8 cellular contexts compared by ENCODE assay signal in genomic region chr5:160418561-160419457, GRCh38. TPM values are rescaled to one million over a fixed set of nuclear protein-coding genes. Genes with fewer than 3 reads are reported as not detected.
DNase-seq lines count a peak whose midpoint lies in the region; ATAC-seq and TF ChIP-seq lines count a peak whose summit lies in the region.

SLU7 (minus strand) TSS chr5:160419081; CDS start chr5:160415294, 3,787 bp downstream.

- DNase-seq in GM23338 (ENCODE audit: low spot score) (peak; percentile 97), LHCN-M2 (ENCODE audit: low read depth) (peak; percentile 94), RPMI8226 (peak; percentile 95), fibroblast of lung (ENCODE audit: low read depth in 2 of 2) (peak; percentile 95 to 96)
- DNase-seq in activated T-helper 1 cell treated with anti-CD3 and anti-CD28 coated beads, Interleukin-2, amount 50 U/mL, for 16 hours (ENCODE audit: low read depth in 1 of 2, low spot score in 1 of 2), result peak; percentile 83 to 88
- DNase-seq in naive thymus-derived CD8-positive, alpha-beta T cell, result peak; percentile 84 to 95 (median 92)
- peak; percentile 83 to 92 (median 88) for DNase-seq in stimulated activated naive CD4-positive, alpha-beta T cell (lab: John Stamatoyannopoulos, UW)

- peak within 1 kb of the TSS; percentile 90 for H3K9ac ChIP-seq in fibroblast of lung (ENCODE audit: insufficient read depth, low read length)

- peaks cover 17% of the 10 kb centered on the region for H3K36me3 Mint-ChIP-seq in GM23338 (ENCODE audit: low read depth)
- H3K36me3 Mint-ChIP-seq in naive thymus-derived CD8-positive, alpha-beta T cell, result peaks cover 0 to 28% (median 4%) of the 10 kb centered on the region in 3 donors

- H3K79me2 ChIP-seq in DOHH2 (ENCODE audit: control insufficient read depth, low read length) (peaks cover 74% of the 10 kb centered on the region), GM23338 (replicated peaks; ENCODE audit: insufficient read depth) (peaks cover 51% of the 10 kb centered on the region), fibroblast of lung (ENCODE audit: control insufficient read depth, insufficient read depth, low read length) (peaks cover 45% of the 10 kb centered on the region)

- peak within 1 kb of the TSS; percentile 97 for H3K4me3 Mint-ChIP-seq in GM23338
- H3K4me3 Mint-ChIP-seq in naive thymus-derived CD8-positive, alpha-beta T cell, result peak within 1 kb of the TSS; percentile 94 to 99 (median 98)

- H4K20me1 ChIP-seq in DOHH2 (ENCODE audit: control insufficient read depth, insufficient read depth, low read depth, low read length) (no peaks in the 10 kb centered on the region), GM23338 (replicated peaks; ENCODE audit: insufficient read depth) (no peaks in the 10 kb centered on the region), fibroblast of lung (ENCODE audit: control insufficient read depth, extremely low read depth, insufficient read depth, low read length) (no peaks in the 10 kb centered on the region)

- peak; percentile 77 for ATAC-seq in GM23338
- ATAC-seq in naive thymus-derived CD8-positive, alpha-beta T cell, result peak; percentile 78 to 85

- peaks cover 4% of the 10 kb centered on the region for H3K27me3 Mint-ChIP-seq in GM23338 (ENCODE audit: insufficient read depth, low read depth, poor library complexity)
- H3K27me3 Mint-ChIP-seq in naive thymus-derived CD8-positive, alpha-beta T cell, result no peaks in the 10 kb centered on the region

- H3K4me1 ChIP-seq in DOHH2 (ENCODE audit: control insufficient read depth, low read length) (peaks cover 68% of the 10 kb centered on the region), GM23338 (ENCODE audit: insufficient read depth) (peaks cover 21% of the 10 kb centered on the region; the same call in 1 of the 2 replicates), fibroblast of lung (ENCODE audit: control insufficient read depth, extremely low read depth, insufficient read depth, low read length) (peaks cover 9% of the 10 kb centered on the region)

- peak within 1 kb of the TSS; percentile 77 for H3K4me2 ChIP-seq in DOHH2 (ENCODE audit: low read length)
- peak within 1 kb of the TSS; percentile 88 for H3K4me2 ChIP-seq in GM23338
- H3K4me2 ChIP-seq in fibroblast of lung (ENCODE audit: extremely low read depth, insufficient read depth, low read length), result peak within 1 kb of the TSS; percentile 92

- POLR2A ChIA-PET in naive thymus-derived CD8-positive, alpha-beta T cell (lab: Charles Lee), result interaction anchor here (0.7 to 2.3 kb wide), 6 partner anchors 14 to 410 kb away, joined by 3 to 15 read pairs (median 4); partner anchors contain the start of genes FAM200C and TTC1

- H3K27ac Mint-ChIP-seq in GM23338, result peak within 1 kb of the TSS; percentile 95
- peak within 1 kb of the TSS; percentile 95 to 100 (median 98) for H3K27ac Mint-ChIP-seq in naive thymus-derived CD8-positive, alpha-beta T cell

- H3K27ac ChIP-seq in DOHH2 (ENCODE audit: low read depth, low read length) (peak within 1 kb of the TSS; percentile 95), GM23338 (ENCODE audit: low read depth) (peak within 1 kb of the TSS; percentile 93), fibroblast of lung (ENCODE audit: insufficient read depth, low read length) (peak within 1 kb of the TSS; percentile 96)

- H3F3A ChIP-seq in DOHH2 (ENCODE audit: control insufficient read depth, insufficient read depth), result peaks cover 20% of the 10 kb centered on the region
- H3F3A ChIP-seq in GM23338 (replicated peaks; ENCODE audit: low read depth), result no peaks in the 10 kb centered on the region

- H3K9me2 ChIP-seq in DOHH2 (replicated peaks; ENCODE audit: control insufficient read depth, low read length) (no peaks in the 10 kb centered on the region), GM23338 (ENCODE audit: insufficient read depth) (no peaks in the 10 kb centered on the region)

- peaks cover 44% of the 10 kb centered on the region for H3K36me3 ChIP-seq in DOHH2 (ENCODE audit: control insufficient read depth, low read length)
- H3K36me3 ChIP-seq in GM23338 (ENCODE audit: insufficient read depth), result peaks cover 9% of the 10 kb centered on the region; the same call in 1 of the 2 replicates
- peaks cover 2% of the 10 kb centered on the region for H3K36me3 ChIP-seq in fibroblast of lung (ENCODE audit: control insufficient read depth, insufficient read depth, low read length)

- H3K27me3 ChIP-seq in DOHH2 (ENCODE audit: control insufficient read depth, low read length) (no peaks in the 10 kb centered on the region), GM23338 (ENCODE audit: insufficient read depth) (no peaks in the 10 kb centered on the region), fibroblast of lung (ENCODE audit: control insufficient read depth, insufficient read depth, low read length) (no peaks in the 10 kb centered on the region)

- TF ChIP-seq CTCF in DOHH2 (IDR thresholded peaks at IDR 0.05; ENCODE audit: low read depth, low read length, poor library complexity, severe bottlenecking), result no peak
- no peak for TF ChIP-seq CTCF in GM23338 (conservative IDR thresholded peaks at IDR 0.05; ENCODE audit: low read depth in 2 of 2)
- TF ChIP-seq CTCF in fibroblast of lung (conservative IDR thresholded peaks at IDR 0.05 in 1 of 2, IDR thresholded peaks at IDR 0.05 in 1 of 2; ENCODE audit: low read depth in 1 of 2, low read length in 2 of 2), result no peak

- peak within 1 kb of the TSS; percentile 74; the same call in 1 of the 2 replicates for H2AFZ ChIP-seq in GM23338
- H2AFZ ChIP-seq in fibroblast of lung (ENCODE audit: low read length), result peak within 1 kb of the TSS; percentile 83

- H3K9me3 ChIP-seq in DOHH2 (ENCODE audit: control insufficient read depth, insufficient read depth, low read length) (no peaks in the 10 kb centered on the region), fibroblast of lung (ENCODE audit: control insufficient read depth, insufficient read depth, low read depth, low read length) (no peaks in the 10 kb centered on the region)

- no peaks in the 10 kb centered on the region for H3K9me3 Mint-ChIP-seq in GM23338
- H3K9me3 Mint-ChIP-seq in naive thymus-derived CD8-positive, alpha-beta T cell, result no peaks in the 10 kb centered on the region

- H3K4me1 Mint-ChIP-seq in GM23338, result peaks cover 36% of the 10 kb centered on the region
- peaks cover 30 to 79% (median 70%) of the 10 kb centered on the region in 4 donors for H3K4me1 Mint-ChIP-seq in naive thymus-derived CD8-positive, alpha-beta T cell

- H3K4me3 ChIP-seq in DOHH2 (ENCODE audit: low read length) (peak within 1 kb of the TSS; percentile 93), GM23338 (peak within 1 kb of the TSS; percentile 57), fibroblast of lung (replicated peaks in 1 of 4; ENCODE audit: control extremely low read depth in 1 of 4, insufficient read depth in 1 of 4, low read depth in 3 of 4, low read length in 4 of 4) (peak within 1 kb of the TSS; percentile 93 to 99 (median 96))

TF ChIP-seq in GM23338, 12 proteins besides CTCF, POLR2A, EP300 and RAD21:
- TF ChIP-seq JUNB (IDR thresholded peaks at IDR 0.05; ENCODE audit: unreplicated experiment) (no peak), REST (IDR thresholded peaks at IDR 0.05; ENCODE audit: unreplicated experiment) (no peak), POLR2AphosphoS5 (IDR thresholded peaks at IDR 0.05; ENCODE audit: low read depth) (peak; percentile 62), ETS1 (IDR thresholded peaks at IDR 0.05) (peak; percentile 71; the same call in 1 of the 2 replicates), CREB1 (CRISPR knock-in tag; IDR thresholded peaks at IDR 0.05; ENCODE audit: low read depth) (no peak)

RNA-seq across cellular contexts. Expression of gene SLU7, which starts in this region (rescaled TPM):
- 27.0 and 33.2 TPM in 2 replicates for total RNA-seq in GM23338 (2014; rRNA removed; shearing (Covaris generic))
- polyA plus RNA-seq in GM23338 (2016; fragmentation: Nextera tagmentation; extraction: Ambion mirVana) (31.1 and 47.5 TPM in 2 replicates), fibroblast of lung (35.6 and 47.1 TPM in 2 replicates)
- total RNA-seq in LHCN-M2 (2014; rRNA removed) (44.5 and 56.9 TPM in 2 replicates), fibroblast of lung (74.5 and 79.4 TPM in 2 replicates)
- polyA plus RNA-seq in LHCN-M2 (2012), result 32.2 TPM
- 43.0 and 51.9 TPM in 2 replicates for polyA plus RNA-seq in fibroblast of lung (2012)
- 2.3 and 16.7 TPM in 2 replicates for polyA minus RNA-seq in fibroblast of lung (ENCODE audit: low replicate concordance)
- total RNA-seq in naive thymus-derived CD8-positive, alpha-beta T cell, result 10 to 100 TPM; 94.2 to 95.0 TPM
- polyA plus RNA-seq in naive thymus-derived CD8-positive, alpha-beta T cell, result 10 to 100 TPM; 70.5 to 79.8 (median 71.1) TPM

Comparison
In these comparisons a context has a peak if more than half of its experiments do, and no peak if none do; other contexts are left out.
1. Peak in every context shown above with its lines: DNase-seq, ATAC-seq, H3K4me3 ChIP-seq and H3K27ac ChIP-seq.